ENCODE assay signal across 27 cellular contexts in the genomic region with DNA sequence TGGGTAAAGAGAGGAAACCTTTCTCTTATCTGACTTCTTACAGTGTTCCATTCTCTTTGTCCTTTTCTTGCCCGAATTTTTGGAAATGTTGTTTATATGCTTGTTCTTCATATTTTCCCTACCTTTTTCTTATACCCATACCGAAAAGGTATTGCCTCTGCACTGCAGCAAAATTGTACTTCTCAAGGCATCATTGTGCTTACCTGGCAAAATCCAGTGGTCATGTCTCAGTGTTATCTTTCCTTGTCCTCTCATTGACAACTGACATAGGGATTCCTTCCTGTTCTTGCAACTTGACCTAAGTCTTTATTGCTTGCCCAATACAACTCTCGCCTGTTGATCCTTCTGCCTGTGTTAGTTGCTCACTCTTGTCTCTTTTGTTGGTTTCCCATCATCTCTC.
"Had no signal": no experiment of that assay in that cellular context is flagged by ENCODE, and none has a peak within 500 bp of the region (broad histone marks: within the 10 kb centered on the region; RNA-seq: fewer than 3 reads in every experiment).

No MANE protein-coding gene starts in this region.

- DNase-seq: natural killer cell; occipital lobe; ovary; posterior cingulate gyrus; psoas muscle; right cardiac atrium; spleen; stimulated activated CD4-positive, alpha-beta T cell treated with anti-CD3 and anti-CD28 coated beads, Interleukin-12 subunit alpha, Interleukin-12 subunit beta, amount 100 ng/mL, for 4 hours; stimulated activated CD4-positive, alpha-beta T cell treated with anti-CD3 and anti-CD28 coated beads, Interleukin-1b, Interleukin-23, amount 100 ng/mL, for 48 hours; stimulated activated CD4-positive, alpha-beta T cell treated with anti-CD3 and anti-CD28 coated beads, Interleukin-4, amount 100 ng/mL, for 1 hour; stimulated activated CD4-positive, alpha-beta T cell treated with anti-CD3 and anti-CD28 coated beads, Interleukin-4, amount 100 ng/mL, for 4 hours; stimulated activated CD8-positive, alpha-beta memory T cell treated with anti-CD3 and anti-CD28 coated beads, Interleukin-4, amount 100 ng/mL, for 48 hours; stimulated activated naive CD4-positive, alpha-beta T cell; stimulated activated naive CD8-positive, alpha-beta T cell treated with anti-CD3 and anti-CD28 coated beads, Interleukin-15, amount 100 ng/mL, for 72 hours; stimulated activated naive CD8-positive, alpha-beta T cell treated with anti-CD3 and anti-CD28 coated beads, Interleukin-15, Interleukin-2, amounts not matched to agents 100 U/mL and 50 U/mL, for 24 hours; substantia nigra; testis; tibial artery; transverse colon; upper lobe of right lung; uterus had no signal

- H3K9me3 ChIP-seq: ovary, psoas muscle, suprapubic skin, testis, tibial artery, transverse colon, upper lobe of right lung, uterus had no signal

- H3K4me1 ChIP-seq: parathyroid adenoma, psoas muscle, spleen, suprapubic skin, testis, tibial artery, transverse colon, upper lobe of right lung, uterus had no signal

- H2AFZ ChIP-seq: neural progenitor cell, parathyroid adenoma had no signal

- H3K27ac ChIP-seq: neural progenitor cell, ovary, parathyroid adenoma, psoas muscle, skin epidermis, spleen, suprapubic skin, testis, tibial artery, transverse colon, upper lobe of right lung, uterus had no signal

- ATAC-seq: natural killer cell; psoas muscle; right cardiac atrium; sciatic nerve; stimulated activated naive CD8-positive, alpha-beta T cell treated with anti-CD3 and anti-CD28 coated beads, Interleukin-15, Interleukin-2, amounts not matched to agents 100 U/mL and 50 U/mL, for 24 hours; upper lobe of right lung had no signal

- H3K4me3 ChIP-seq: neural progenitor cell, ovary, psoas muscle, skin epidermis, smooth muscle cell, spleen, suprapubic skin, testis, tibial artery, transverse colon, upper lobe of right lung, uterus had no signal

- H3K4me2 ChIP-seq: neural progenitor cell, smooth muscle cell had no signal

- H3K9ac ChIP-seq: neural progenitor cell, parathyroid adenoma had no signal

- H3K36me3 ChIP-seq: neural progenitor cell, ovary, spleen, suprapubic skin, tibial artery, transverse colon, upper lobe of right lung, uterus had no signal

- H3K27me3 ChIP-seq: neural progenitor cell, ovary, spleen, suprapubic skin, testis, tibial artery, transverse colon, upper lobe of right lung, uterus had no signal

- H3K79me2 ChIP-seq: parathyroid adenoma had no signal
